Comparison of ENCODE assay signal across 8 cellular contexts in the genomic region with DNA sequence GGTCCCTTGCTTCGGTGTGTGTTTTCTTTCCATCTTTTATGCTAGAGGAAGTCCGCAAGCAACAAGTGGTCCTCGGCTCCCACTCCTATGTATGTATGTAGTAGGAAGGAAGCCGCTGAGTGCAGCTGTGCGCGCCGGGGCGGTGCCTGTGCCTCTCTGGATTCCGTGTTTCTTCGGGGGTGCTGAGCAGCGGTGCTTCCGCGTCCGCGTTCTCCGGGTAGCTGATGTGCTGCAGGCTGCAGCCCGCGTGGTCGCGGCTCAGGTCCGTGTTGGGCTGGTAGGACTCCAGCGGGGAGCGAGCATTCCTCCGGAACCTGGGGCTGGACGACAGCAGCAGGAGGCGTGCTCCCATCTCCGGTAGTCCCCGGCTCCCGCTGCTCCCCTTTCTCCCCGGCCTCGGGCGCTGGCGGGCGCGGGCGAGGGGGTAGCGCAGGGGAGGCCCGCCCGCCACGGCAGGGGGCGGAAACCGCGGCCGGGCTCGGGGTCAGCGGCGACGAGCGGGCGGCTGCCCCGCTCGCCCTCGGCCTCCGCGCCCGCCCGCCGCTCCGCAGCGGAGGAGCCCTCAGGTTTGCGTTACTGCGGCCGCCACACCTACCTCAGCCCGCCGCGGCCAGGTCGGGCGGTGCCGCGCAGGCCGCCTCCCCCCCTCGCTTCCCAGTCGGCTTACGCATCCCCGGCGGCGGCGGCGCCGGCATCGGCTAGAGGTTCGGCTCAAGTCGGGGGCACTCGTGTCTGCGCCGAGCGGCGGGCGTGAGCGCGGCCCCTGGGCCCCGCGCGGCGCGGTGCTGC. TPM values are rescaled to one million over a fixed set of nuclear protein-coding genes. Genes with fewer than 3 reads are reported as not detected.
DNase-seq lines count a peak whose midpoint lies in the region; ATAC-seq and TF ChIP-seq lines count a peak whose summit lies in the region.

No MANE protein-coding gene starts in this region.

- H3K4me1 Mint-ChIP-seq in activated CD4-positive, alpha-beta memory T cell treated with anti-CD3 and anti-CD28 coated beads for 36 hours (ENCODE audit: low read depth): peaks cover 50% of the 10 kb centered on the region

- H3K4me1 ChIP-seq in mesodermal cell (ENCODE audit: control insufficient read depth, insufficient read depth, low read length, poor library complexity, severe bottlenecking): no peaks in the 10 kb centered on the region

- 0 to 1% methylated on average over 68 to 87 of the region's 96 CpGs for WGBS in mesodermal cell (ENCODE audit: insufficient coverage in 2 of 2), 2 experiments

- CTCF ChIA-PET in AG04450 (lab: Charles Lee): interaction anchor here (1.5 to 2.4 kb wide), 2 partner anchors 14 to 15 kb away, joined by 3 to 21 read pairs; no protein-coding TSS in a partner anchor
- CTCF ChIA-PET in activated CD4-positive, alpha-beta memory T cell treated with anti-CD3 and anti-CD28 coated beads for 36 hours (lab: Charles Lee): interaction anchor here (1.0 to 2.1 kb wide), 5 partner anchors 10 to 106 kb away, joined by 3 to 16 read pairs (median 4); partner anchors contain the start of gene TRIM25

- peaks cover 35% of the 10 kb centered on the region for H3K36me3 Mint-ChIP-seq in activated CD4-positive, alpha-beta memory T cell treated with anti-CD3 and anti-CD28 coated beads for 36 hours

- no peaks in the 10 kb centered on the region for H3K9me3 Mint-ChIP-seq in activated CD4-positive, alpha-beta memory T cell treated with anti-CD3 and anti-CD28 coated beads for 36 hours

- H3K4me3 ChIP-seq in AG04450 (ENCODE audit: low read depth, low read length) (peak overlapping the region; percentile 89), mesodermal cell (ENCODE audit: extremely low read depth, insufficient read depth, low read length, poor library complexity, severe bottlenecking) (peak overlapping the region; percentile 66)

- H3K27ac ChIP-seq in AG04450 (ENCODE audit: low read depth, low read length): peak overlapping the region; percentile 40
- H3K27ac ChIP-seq in mesodermal cell (ENCODE audit: low read depth, low read length, severe bottlenecking): peak overlapping the region; percentile 49

- ATAC-seq in GM18870 (IDR thresholded peaks at IDR 0.05; ENCODE audit: unreplicated experiment) (peak; percentile 32), HG03095 (IDR thresholded peaks at IDR 0.05; ENCODE audit: unreplicated experiment) (peak; percentile 38)

- H3K9me3 ChIP-seq in AG04450 (ENCODE audit: control insufficient read depth, insufficient read depth, low read length) (no peaks in the 10 kb centered on the region; the same call in 1 of the 2 replicates), mesodermal cell (ENCODE audit: control insufficient read depth, low read length) (no peaks in the 10 kb centered on the region)

- POLR2A ChIA-PET in AG04450 (lab: Yijun Ruan, JAX): interaction anchor here (0.6 to 1.0 kb wide), 2 partner anchors 81 to 129 kb away, joined by 4 to 5 read pairs; partner anchors contain the start of gene TRIM25
- POLR2A ChIA-PET in activated CD4-positive, alpha-beta memory T cell treated with anti-CD3 and anti-CD28 coated beads for 36 hours (lab: Charles Lee): interaction anchor here (0.9 to 2.3 kb wide), 6 partner anchors 11 to 251 kb away, joined by 3 to 7 read pairs (median 3); partner anchors contain the start of genes AKAP1, COIL and SCPEP1

- peak overlapping the region; percentile 79 for H3K27ac Mint-ChIP-seq in activated CD4-positive, alpha-beta memory T cell treated with anti-CD3 and anti-CD28 coated beads for 36 hours

- H3K36me3 ChIP-seq in mesodermal cell (ENCODE audit: control insufficient read depth, insufficient read depth, low read length): peaks cover 26% of the 10 kb centered on the region

- intact Hi-C loops in activated CD4-positive, alpha-beta memory T cell treated with anti-CD3 and anti-CD28 coated beads for 36 hours (cut with micrococcal nuclease): loop anchor here (1.0 to 5.0 kb wide), 4 partner anchors 14 to 129 kb away; partner anchors contain the start of genes COIL and TRIM25

- peak overlapping the region; percentile 72 for H3K4me3 Mint-ChIP-seq in activated CD4-positive, alpha-beta memory T cell treated with anti-CD3 and anti-CD28 coated beads for 36 hours

- TF ChIP-seq CTCF in AG04450 (IDR thresholded peaks at IDR 0.05; ENCODE audit: low read depth, low read length): no peak

- no peaks in the 10 kb centered on the region for H3K27me3 Mint-ChIP-seq in activated CD4-positive, alpha-beta memory T cell treated with anti-CD3 and anti-CD28 coated beads for 36 hours

- DNase-seq in AG04450 (ENCODE audit: low read depth, low spot score) (peak; percentile 16), NCI-H460 (ENCODE audit: extremely low read depth, low read depth) (peak; percentile 5)
- DNase-seq in activated CD4-positive, alpha-beta memory T cell treated with anti-CD3 and anti-CD28 coated beads for 36 hours: peak; percentile 75
- DNase-seq in effector CD4-positive, alpha-beta T cell: peak; percentile 60
- DNase-seq in stimulated activated CD8-positive, alpha-beta memory T cell treated with anti-CD3 and anti-CD28 coated beads, Interleukin-15, amount 100 ng/mL, for 4 hours (ENCODE audit: low read depth in 2 of 2): peak; percentile 28 to 29

- H3K27me3 ChIP-seq in AG04450 (ENCODE audit: control insufficient read depth, insufficient read depth, low read length): no peaks in the 10 kb centered on the region

RNA-seq across cellular contexts. Expression of gene C17orf67, which starts 0.5 kb away (rescaled TPM):
- 0.42 and 0.76 TPM in 2 replicates for polyA plus RNA-seq in AG04450 (2011; rRNA removed)
- polyA minus RNA-seq in AG04450 (2011; rRNA and poly(A)+ RNA removed): 0.35 and 0.60 TPM in 2 replicates
- total RNA-seq in NCI-H460 (2014; rRNA removed; shearing (Covaris generic)): 0.32 and 0.50 TPM in 2 replicates
- 0.51 and 1.5 TPM in 2 replicates for polyA plus RNA-seq in NCI-H460 (2014; cell fraction: nucleus; rRNA removed)
- 1 to 10 TPM; 3.6 to 3.9 TPM for total RNA-seq in activated CD4-positive, alpha-beta memory T cell treated with anti-CD3 and anti-CD28 coated beads for 36 hours
- polyA plus RNA-seq in mesodermal cell (2013, experiment 1 of 2): 2.3 TPM
- 1.8 TPM for polyA plus RNA-seq in mesodermal cell (2013, experiment 2 of 2)

RNA-seq across cellular contexts. Expression of gene DGKE, which starts 0.7 kb away (rescaled TPM):
- 2.3 and 3.2 TPM in 2 replicates for polyA plus RNA-seq in AG04450 (2011; rRNA removed)
- 1.4 and 3.6 TPM in 2 replicates for polyA minus RNA-seq in AG04450 (2011; rRNA and poly(A)+ RNA removed)
- total RNA-seq in NCI-H460 (2014; rRNA removed; shearing (Covaris generic)): 9.1 and 9.8 TPM in 2 replicates
- polyA plus RNA-seq in NCI-H460 (2014; cell fraction: nucleus; rRNA removed): 13.7 and 17.9 TPM in 2 replicates
- total RNA-seq in activated CD4-positive, alpha-beta memory T cell treated with anti-CD3 and anti-CD28 coated beads for 36 hours: 10 to 100 TPM; 23.3 to 25.6 TPM
- polyA plus RNA-seq in mesodermal cell (2013, experiment 1 of 2): 4.6 TPM
- 4.0 TPM for polyA plus RNA-seq in mesodermal cell (2013, experiment 2 of 2)

Comparison
In these comparisons a context has a peak if more than half of its experiments do, and no peak if none do; other contexts are left out.
1. Peak in every context shown above with its lines: DNase-seq, ATAC-seq, H3K4me3 ChIP-seq and H3K27ac ChIP-seq.
2. DNase-seq: peak in every context shown above with its lines; median percentile 75 in activated CD4-positive, alpha-beta memory T cell treated with anti-CD3 and anti-CD28 coated beads for 36 hours; 60 in effector CD4-positive, alpha-beta T cell; 28 in stimulated activated CD8-positive, alpha-beta memory T cell treated with anti-CD3 and anti-CD28 coated beads, Interleukin-15, amount 100 ng/mL, for 4 hours; 16 in AG04450; 5 in NCI-H460.